ENCODE assay signal across 11 cellular contexts in genomic region chr2:101188683-101189405, GRCh38. TPM values are rescaled to one million over a fixed set of nuclear protein-coding genes. Genes with fewer than 3 reads are reported as not detected.
DNase-seq lines count a peak whose midpoint lies in the region; ATAC-seq and TF ChIP-seq lines count a peak whose summit lies in the region.
"Had no signal": no experiment of that assay in that cellular context is flagged by ENCODE, and none has a peak within 500 bp of the region (broad histone marks: within the 10 kb centered on the region; RNA-seq: fewer than 3 reads in every experiment).

No MANE protein-coding gene starts in this region.

- TF ChIP-seq CTCF in choroid plexus epithelial cell (conservative IDR thresholded peaks at IDR 0.05; ENCODE audit: low read depth, low read length) (peak; percentile 79), mesothelial cell of epicardium (IDR thresholded peaks at IDR 0.05; ENCODE audit: unreplicated experiment) (peak; percentile 62), esophagus squamous epithelium (IDR thresholded peaks at IDR 0.05) (peak in 3 of 6 experiments; percentile 16 to 42 (median 16))

- intact Hi-C loops in esophagus squamous epithelium (cut with DNase I): no loop called here

- no peak for TF ChIP-seq POLR2A in esophagus squamous epithelium (IDR thresholded peaks at IDR 0.05)

- WGBS in esophagus squamous epithelium, 2 donors: 71 to 80% methylated on average over 4 to 5 of the region's 5 CpGs

- H3K36me3 ChIP-seq in esophagus squamous epithelium: no peaks in the 10 kb centered on the region
- H3K36me3 ChIP-seq: uterus had no signal

- peaks cover 36% of the 10 kb centered on the region for H3K4me1 Mint-ChIP-seq in mesothelial cell of epicardium

- H3K27ac ChIP-seq in esophagus squamous epithelium: no peak overlapping the region
- H3K27ac ChIP-seq: uterus had no signal

- H3K27me3 Mint-ChIP-seq in mesothelial cell of epicardium (ENCODE audit: low read depth): no peaks in the 10 kb centered on the region
- H3K27me3 Mint-ChIP-seq: activated naive CD8-positive, alpha-beta T cell had no signal

- no peak overlapping the region for H3K27ac Mint-ChIP-seq in mesothelial cell of epicardium
- H3K27ac Mint-ChIP-seq: activated naive CD8-positive, alpha-beta T cell had no signal

- peaks cover 0 to 66% (median 19%) of the 10 kb centered on the region in 3 donors for H3K4me1 ChIP-seq in esophagus squamous epithelium
- H3K4me1 ChIP-seq: uterus had no signal

- H3K36me3 Mint-ChIP-seq in mesothelial cell of epicardium: no peaks in the 10 kb centered on the region
- H3K36me3 Mint-ChIP-seq: activated naive CD8-positive, alpha-beta T cell had no signal

- H3K27me3 ChIP-seq in esophagus squamous epithelium: no peaks in the 10 kb centered on the region
- H3K27me3 ChIP-seq: uterus had no signal

- H3K9me3 Mint-ChIP-seq in mesothelial cell of epicardium: peaks cover 2% of the 10 kb centered on the region

- H3K9me3 ChIP-seq in esophagus squamous epithelium: no peaks in the 10 kb centered on the region
- H3K9me3 ChIP-seq: uterus had no signal

- ATAC-seq in GM21515 (IDR thresholded peaks at IDR 0.05; ENCODE audit: unreplicated experiment): no peak
- ATAC-seq in HG02870 (IDR thresholded peaks at IDR 0.05; ENCODE audit: unreplicated experiment): no peak

- H3K4me3 Mint-ChIP-seq in mesothelial cell of epicardium: no peak overlapping the region
- H3K4me3 Mint-ChIP-seq: activated naive CD8-positive, alpha-beta T cell had no signal

- DNase-seq in EL (peak; percentile 58), LHCN-M2 (ENCODE audit: low read depth) (peak; percentile 39), choroid plexus epithelial cell (ENCODE audit: low read depth) (peak; percentile 57), mesothelial cell of epicardium (ENCODE audit: low spot score in 2 of 2, unreplicated experiment in 2 of 2) (no peak), NCI-H1105 treated with DMSO at 0.1 percent for 48 hours (lab: John Stamatoyannopoulos, UW) (no peak), esophagus squamous epithelium (lab: John Stamatoyannopoulos, UW) (no peak)
- DNase-seq: NK-92 treated with Interleukin-12 subunit alpha and Interleukin-12 subunit beta, amount 100 ng/mL, for 24 hours; uterus had no signal

- H3K4me3 ChIP-seq in choroid plexus epithelial cell (ENCODE audit: low read depth, low read length) (no peak overlapping the region), esophagus squamous epithelium (no peak overlapping the region)
- H3K4me3 ChIP-seq: uterus had no signal

RNA-seq across cellular contexts. Expression of gene TBC1D8, which starts 37.7 kb away (rescaled TPM):
- total RNA-seq in LHCN-M2 (2014; rRNA removed): 7.1 and 11.5 TPM in 2 replicates
- 1.8 TPM for polyA plus RNA-seq in LHCN-M2 (2012)
- 11.5 to 13.1 TPM (median 12.7 TPM) in 3 replicates for total RNA-seq in mesothelial cell of epicardium
- 10 to 100 TPM; 19.5 to 46.9 (median 24.8) TPM for total RNA-seq in esophagus squamous epithelium

Comparison
In these comparisons a context has a peak if more than half of its experiments do, and no peak if none do; other contexts are left out.
1. DNase-seq: peak in EL (single experiment), LHCN-M2 (single experiment) and choroid plexus epithelial cell (single experiment); none in mesothelial cell of epicardium (0 of 2), NCI-H1105 treated with DMSO at 0.1 percent for 48 hours (single experiment) and esophagus squamous epithelium (single experiment).